ENCODE assay signal across 9 cellular contexts in the genomic region with DNA sequence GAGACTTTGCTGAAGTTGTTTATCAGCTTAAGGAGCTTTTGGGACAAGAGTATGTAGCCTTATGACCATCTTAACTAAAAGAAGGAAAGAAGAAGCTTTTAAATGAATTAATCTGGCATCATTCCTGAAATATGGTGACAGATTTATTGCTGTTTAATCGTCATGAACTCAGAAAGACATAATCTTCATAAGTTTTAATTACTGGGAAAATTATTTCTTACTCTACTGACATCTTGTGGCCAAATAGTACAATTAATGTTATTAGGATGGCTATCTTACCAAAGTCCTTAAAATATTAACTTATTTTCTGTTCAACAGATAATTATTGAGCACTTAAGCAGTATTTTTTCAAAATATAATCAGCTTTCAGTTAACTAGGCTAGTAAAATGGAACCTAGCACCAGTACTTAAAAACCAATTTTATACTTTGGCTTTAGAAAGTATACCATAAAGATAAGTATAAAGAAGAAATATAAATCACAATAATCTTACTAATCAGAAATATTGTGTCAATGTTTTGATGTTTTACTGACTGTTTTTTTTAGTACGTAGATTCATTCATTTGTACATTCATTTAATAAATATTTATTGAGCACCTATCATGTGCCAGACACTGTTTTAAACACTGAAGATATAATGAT. TPM values are rescaled to one million over a fixed set of nuclear protein-coding genes. Genes with fewer than 3 reads are reported as not detected.
A peak's percentile ranks its signal among the peaks of the same experiment; 100 is the strongest.
DNase-seq lines count a peak whose midpoint lies in the region; ATAC-seq and TF ChIP-seq lines count a peak whose summit lies in the region.
"Had no signal": no experiment of that assay in that cellular context is flagged by ENCODE, and none has a peak within 500 bp of the region (broad histone marks: within the 10 kb centered on the region; RNA-seq: fewer than 3 reads in every experiment).

No MANE protein-coding gene starts in this region.

- H3K9me3 ChIP-seq in psoas muscle, result peaks cover 4% of the 10 kb centered on the region

- no peaks in the 10 kb centered on the region for H3K27me3 ChIP-seq in psoas muscle (ENCODE audit: insufficient read depth in 3 of 3, low read length in 2 of 3)

- H3K36me3 Mint-ChIP-seq in activated CD8-positive, alpha-beta memory T cell treated with anti-CD3 and anti-CD28 coated beads, Interleukin-2, amount 10 ng/mL, durations not matched to agents 7 days and 5 days, result no peaks in the 10 kb centered on the region

- no peak overlapping the region for H3K4me3 Mint-ChIP-seq in activated CD8-positive, alpha-beta memory T cell treated with anti-CD3 and anti-CD28 coated beads, Interleukin-2, amount 10 ng/mL, durations not matched to agents 7 days and 5 days

- no peak overlapping the region for H3K27ac ChIP-seq in psoas muscle
- H3K27ac ChIP-seq: skin epidermis had no signal

- 47 to 50% (median 47%) methylated on average over 2 of the region's 2 CpGs for WGBS in psoas muscle, 3 donors

- ATAC-seq in psoas muscle (no peak), HG02970 (IDR thresholded peaks at IDR 0.05; ENCODE audit: low FRiP score, unreplicated experiment) (no peak)
- ATAC-seq in activated CD8-positive, alpha-beta memory T cell treated with anti-CD3 and anti-CD28 coated beads, Interleukin-2, amount 10 ng/mL, durations not matched to agents 7 days and 5 days, result no peak

- intact Hi-C loops in psoas muscle (cut with DNase I), result loop anchor here in 1 of 2 donors (2.0 to 10.0 kb wide), 2 partner anchors 215 to 283 kb away; no protein-coding TSS in a partner anchor

- no peaks in the 10 kb centered on the region for H3K4me1 Mint-ChIP-seq in activated CD8-positive, alpha-beta memory T cell treated with anti-CD3 and anti-CD28 coated beads, Interleukin-2, amount 10 ng/mL, durations not matched to agents 7 days and 5 days

- H3K4me3 ChIP-seq in psoas muscle, result no peak overlapping the region
- H3K4me3 ChIP-seq: skin epidermis had no signal

- DNase-seq in GM10248 (ENCODE audit: extremely low spot score) (no peak), NCI-H2196 treated with DMSO at 0.1 percent for 48 hours (lab: John Stamatoyannopoulos, UW; ENCODE audit: unreplicated experiment) (peak; percentile 11), dermis blood vessel endothelial cell (peak; percentile 55), psoas muscle (no peak), islet precursor cell (no peak)
- DNase-seq in activated CD8-positive, alpha-beta memory T cell treated with anti-CD3 and anti-CD28 coated beads, Interleukin-2, amount 10 ng/mL, durations not matched to agents 7 days and 5 days, result no peak
- DNase-seq: activated effector memory CD4-positive, alpha-beta T cell treated with Interleukin-2 at 50 U/mL for 16 hours had no signal

- CTCF ChIA-PET in GM10248 (lab: Yijun Ruan, JAX), result interaction anchor here (0.6 to 2.5 kb wide), 16 partner anchors 11 to 279 kb away, joined by 3 to 15 read pairs (median 3); a partner anchor contains a TSS
- CTCF ChIA-PET in activated CD8-positive, alpha-beta memory T cell treated with anti-CD3 and anti-CD28 coated beads, Interleukin-2, amount 10 ng/mL, durations not matched to agents 7 days and 5 days (lab: Charles Lee), result interaction anchor here (1.1 kb wide), 1 partner anchor 280 kb away, joined by 3 read pairs; no protein-coding TSS in a partner anchor

- no peaks in the 10 kb centered on the region for H3K9me3 Mint-ChIP-seq in activated CD8-positive, alpha-beta memory T cell treated with anti-CD3 and anti-CD28 coated beads, Interleukin-2, amount 10 ng/mL, durations not matched to agents 7 days and 5 days (ENCODE audit: low read depth)

- peaks cover 3 to 17% of the 10 kb centered on the region in 2 donors for H3K36me3 ChIP-seq in psoas muscle (ENCODE audit: insufficient read depth in 1 of 2, low read depth in 1 of 2)

- H3K27me3 Mint-ChIP-seq in activated CD8-positive, alpha-beta memory T cell treated with anti-CD3 and anti-CD28 coated beads, Interleukin-2, amount 10 ng/mL, durations not matched to agents 7 days and 5 days, result peaks cover 26% of the 10 kb centered on the region

- POLR2A ChIA-PET in GM10248 (lab: Yijun Ruan, JAX), result no interaction called here

- TF ChIP-seq CTCF in GM10248 (IDR thresholded peaks at IDR 0.05; ENCODE audit: control extremely low read depth, extremely low read depth, low read depth, missing control alignments) (peak; percentile 28), psoas muscle (IDR thresholded peaks at IDR 0.05) (peak; percentile 51)

- no peaks in the 10 kb centered on the region for H3K4me1 ChIP-seq in psoas muscle

- H3K27ac Mint-ChIP-seq in activated CD8-positive, alpha-beta memory T cell treated with anti-CD3 and anti-CD28 coated beads, Interleukin-2, amount 10 ng/mL, durations not matched to agents 7 days and 5 days, result no peak overlapping the region

RNA-seq across cellular contexts. Expression of a gene that starts 34.7 kb away (rescaled TPM):
- total RNA-seq in dermis blood vessel endothelial cell, result not detected in 2 replicates
- total RNA-seq in psoas muscle, result not detected
- polyA plus RNA-seq in psoas muscle, result not detected
- under 1 TPM in 1 of 2 experiments, not detected in 1; 0.35 TPM for total RNA-seq in activated CD8-positive, alpha-beta memory T cell treated with anti-CD3 and anti-CD28 coated beads, Interleukin-2, amount 10 ng/mL, durations not matched to agents 7 days and 5 days

RNA-seq across cellular contexts. Expression of a gene that starts 56.6 kb away (rescaled TPM):
- under 0.01 and 0.17 TPM in 2 replicates for total RNA-seq in dermis blood vessel endothelial cell
- total RNA-seq in psoas muscle, result not detected
- under 1 TPM in 1 of 3 donors, not detected in 2; 0.04 TPM for polyA plus RNA-seq in psoas muscle
- total RNA-seq in activated CD8-positive, alpha-beta memory T cell treated with anti-CD3 and anti-CD28 coated beads, Interleukin-2, amount 10 ng/mL, durations not matched to agents 7 days and 5 days, result 1 to 10 TPM in 1 of 2 experiments, under 1 TPM in 1; 0.15 to 2.6 TPM

Comparison
In these comparisons a context has a peak if more than half of its experiments do, and no peak if none do; other contexts are left out.
1. DNase-seq: peak in NCI-H2196 treated with DMSO at 0.1 percent for 48 hours (single experiment) and dermis blood vessel endothelial cell (single experiment); none in GM10248 (single experiment), psoas muscle (0 of 2), islet precursor cell (single experiment) and activated CD8-positive, alpha-beta memory T cell treated with anti-CD3 and anti-CD28 coated beads, Interleukin-2, amount 10 ng/mL, durations not matched to agents 7 days and 5 days (single experiment).